Comparison of ENCODE assay signal across 8 cellular contexts in genomic region chr19:27793128-27793643, GRCh38.
DNase-seq lines count a peak whose midpoint lies in the region; ATAC-seq, FAIRE-seq and TF ChIP-seq lines count a peak whose summit lies in the region.

No MANE protein-coding gene starts in this region.

- no peak overlapping the region for H2BK15ac ChIP-seq in H1 (ENCODE audit: low read length)

- H2AFZ ChIP-seq in H1 (ENCODE audit: low read length): peak overlapping the region; percentile 96

- no peak overlapping the region for H3K14ac ChIP-seq in H1 (ENCODE audit: insufficient read length)

- TF ChIP-seq RAD21 in H1 (IDR thresholded peaks at IDR 0.05 in 1 of 2, conservative IDR thresholded peaks at IDR 0.05 in 1 of 2; ENCODE audit: low read depth in 2 of 2, low read length in 2 of 2): no peak

- peak overlapping the region; percentile 90 to 99 (median 96) for H3K4me3 ChIP-seq in H1 (ENCODE audit: extremely low read depth in 1 of 4, insufficient read depth in 2 of 4, low read depth in 3 of 4, low read length in 4 of 4)

- H4K20me1 ChIP-seq in H1 (replicated peaks in 1 of 2; ENCODE audit: control insufficient read depth in 1 of 2, insufficient read depth in 2 of 2, low read length in 2 of 2): peaks cover 8% of the 10 kb centered on the region in 2 experiments

- H3K27me3 ChIP-seq in H1 (replicated peaks in 1 of 4; ENCODE audit: control insufficient read depth in 3 of 4, extremely low read depth in 1 of 4, insufficient read depth in 3 of 4, low read length in 3 of 4): no peaks in the 10 kb centered on the region

- H3K79me2 ChIP-seq in H1 (ENCODE audit: control insufficient read depth in 1 of 2, insufficient read depth in 2 of 2, low read length in 2 of 2): peaks cover 0 to 55% of the 10 kb centered on the region in 2 experiments; a peak in 3 of 4 replicates

- no peak for TF ChIP-seq EP300 in H1 (IDR thresholded peaks at IDR 0.05; ENCODE audit: borderline replicate concordance in 1 of 2, low read depth in 2 of 2, low read length in 2 of 2)

- WGBS in H1 (ENCODE audit: extremely low coverage in 1 of 2, insufficient coverage in 1 of 2, insufficient read length in 1 of 2, insufficient replicate concordance in 2 of 2, low coverage in 1 of 2, low lambda C conversion rate in 2 of 2, missing lambda C conversion rate in 1 of 2), 2 experiments: 1% methylated on average over 20 of the region's 20 CpGs; no CpG with 5 or more reads in 1 of the 2 experiments

- no peak overlapping the region for H3K4ac ChIP-seq in H1 (replicated peaks; ENCODE audit: insufficient read length, low read depth, low read length)

- H2AK5ac ChIP-seq in H1 (ENCODE audit: low read depth, low read length): no peak overlapping the region

- peak overlapping the region; percentile 87 for H4K5ac ChIP-seq in H1 (ENCODE audit: insufficient read length, low read depth, low read length)

- peaks cover 32% of the 10 kb centered on the region for H3K4me1 Mint-ChIP-seq in stimulated activated effector memory CD8-positive, alpha-beta T cell treated with anti-CD3 and anti-CD28 coated beads, Interleukin-12 subunit alpha, Interleukin-12 subunit beta, amount 100 ng/mL, for 72 hours

- peak; percentile 71 for ATAC-seq in GM19324 (IDR thresholded peaks at IDR 0.05; ENCODE audit: low FRiP score, unreplicated experiment)
- peak; percentile 72 for ATAC-seq in HG03439 (IDR thresholded peaks at IDR 0.05; ENCODE audit: unreplicated experiment)
- ATAC-seq in stimulated activated effector memory CD8-positive, alpha-beta T cell treated with anti-CD3 and anti-CD28 coated beads, Interleukin-12 subunit alpha, Interleukin-12 subunit beta, amount 100 ng/mL, for 72 hours: peak; percentile 89

- 0 out of 2 replicates have a peak overlapping the region, but pooled peaks have one; percentile 68 for H2BK12ac ChIP-seq in H1 (ENCODE audit: low read depth, low read length)

- no peaks in the 10 kb centered on the region for H3K9me3 ChIP-seq in H1 (ENCODE audit: insufficient read depth in 2 of 2, low read depth in 1 of 2, low read length in 1 of 2)

- no peaks in the 10 kb centered on the region; the same call in 1 of the 2 replicates for H3K79me1 ChIP-seq in H1 (ENCODE audit: low read depth, low read length)

- H3K9ac ChIP-seq in H1 (replicated peaks in 1 of 4; ENCODE audit: extremely low read depth in 1 of 4, low read depth in 3 of 4, low read length in 3 of 4): peak overlapping the region in 3 of 4 experiments; percentile 84 to 86 (median 85); a peak in 6 of 7 replicates

- H3K4me1 ChIP-seq in H1 (replicated peaks in 1 of 4; ENCODE audit: control insufficient read depth in 3 of 4, insufficient read depth in 4 of 4, low read length in 3 of 4): peaks cover 0 to 9% (median 5%) of the 10 kb centered on the region in 4 experiments; a peak in 4 of 7 replicates

- no peak overlapping the region for H3K23ac ChIP-seq in H1 (ENCODE audit: insufficient read length)

- no peak overlapping the region for H2BK120ac ChIP-seq in H1 (replicated peaks; ENCODE audit: low read depth, low read length)

- H3K4me3 Mint-ChIP-seq in stimulated activated effector memory CD8-positive, alpha-beta T cell treated with anti-CD3 and anti-CD28 coated beads, Interleukin-12 subunit alpha, Interleukin-12 subunit beta, amount 100 ng/mL, for 72 hours: peak overlapping the region; percentile 91

- no peak overlapping the region for H4K8ac ChIP-seq in H1 (ENCODE audit: extremely low read depth, insufficient read depth, low read length)

- no peak for TF ChIP-seq CTCF in H1 (IDR thresholded peaks at IDR 0.05; ENCODE audit: control extremely low read depth in 1 of 3, insufficient read depth in 1 of 3, low read depth in 1 of 3, low read length in 3 of 3)

- no peak overlapping the region for H3K56ac ChIP-seq in H1 (replicated peaks; ENCODE audit: insufficient read length, low read depth, low read length)

- no peak overlapping the region for H4K91ac ChIP-seq in H1 (replicated peaks; ENCODE audit: insufficient read length, low read length)

- peak overlapping the region; percentile 65 to 94 for H3K4me2 ChIP-seq in H1 (ENCODE audit: insufficient read depth in 1 of 2, low read depth in 2 of 2, low read length in 2 of 2)

- H3K18ac ChIP-seq in H1 (ENCODE audit: extremely low read depth, low read length): no peak overlapping the region; the same call in 1 of the 2 replicates

- no peaks in the 10 kb centered on the region for H3K9me3 Mint-ChIP-seq in stimulated activated effector memory CD8-positive, alpha-beta T cell treated with anti-CD3 and anti-CD28 coated beads, Interleukin-12 subunit alpha, Interleukin-12 subunit beta, amount 100 ng/mL, for 72 hours

- H3K36me3 Mint-ChIP-seq in stimulated activated effector memory CD8-positive, alpha-beta T cell treated with anti-CD3 and anti-CD28 coated beads, Interleukin-12 subunit alpha, Interleukin-12 subunit beta, amount 100 ng/mL, for 72 hours: peaks cover 14% of the 10 kb centered on the region

- peak; percentile 80 for DNase-seq in CD1c-positive myeloid dendritic cell (ENCODE audit: extremely low spot score)
- DNase-seq in NCI-H446 treated with DMSO at 0.1 percent for 48 hours (lab: John Stamatoyannopoulos, UW): peak; percentile 78
- DNase-seq in activated CD4-positive, alpha-beta T cell treated with anti-CD3 and anti-CD28 coated beads for 4 hours: peak; percentile 67 to 70
- DNase-seq in H1 (ENCODE audit: low read depth in 1 of 2, low spot score in 2 of 2): peak; percentile 83
- peak; percentile 6 for DNase-seq in middle frontal gyrus (ENCODE audit: extremely low spot score, low spot score)
- DNase-seq in stimulated activated effector memory CD8-positive, alpha-beta T cell treated with anti-CD3 and anti-CD28 coated beads, Interleukin-12 subunit alpha, Interleukin-12 subunit beta, amount 100 ng/mL, for 72 hours (ENCODE audit: low spot score in 2 of 2): peak in 1 of 2 donors; percentile 88

- peak overlapping the region; percentile 81; the same call in 1 of the 2 replicates for H2BK5ac ChIP-seq in H1 (ENCODE audit: low read depth, low read length)

- H2BK20ac ChIP-seq in H1 (ENCODE audit: low read length): no peak overlapping the region

- H3K27ac ChIP-seq in H1 (ENCODE audit: low read depth, low read length): peak overlapping the region; percentile 78; the same call in 1 of the 2 replicates

- CTCF ChIA-PET in H1 (lab: Charles Lee; ENCODE audit: partially characterized antibody): interaction anchor here (0.6 to 1.7 kb wide), 3 partner anchors 15 to 527 kb away, joined by 3 to 6 read pairs (median 3); no protein-coding TSS in a partner anchor

- H3K27ac Mint-ChIP-seq in stimulated activated effector memory CD8-positive, alpha-beta T cell treated with anti-CD3 and anti-CD28 coated beads, Interleukin-12 subunit alpha, Interleukin-12 subunit beta, amount 100 ng/mL, for 72 hours: peak overlapping the region; percentile 93

- POLR2A ChIA-PET in H1 (lab: Charles Lee; ENCODE audit: partially characterized antibody): interaction anchor here (1.4 kb wide), 1 partner anchor 10 kb away, joined by 4 read pairs; no protein-coding TSS in a partner anchor

- peak in 1 of 2 experiments; percentile 32; a peak in 2 of 3 replicates for TF ChIP-seq POLR2A in H1 (IDR thresholded peaks at IDR 0.05; ENCODE audit: control extremely low read depth in 1 of 2, low read depth in 2 of 2, low read length in 2 of 2)

- no peaks in the 10 kb centered on the region; a peak in 1 of 8 replicates for H3K36me3 ChIP-seq in H1 (ENCODE audit: control insufficient read depth in 2 of 4, insufficient read depth in 4 of 4, low read length in 3 of 4)

- no peaks in the 10 kb centered on the region for H3K23me2 ChIP-seq in H1 (ENCODE audit: low read depth, low read length)

- FAIRE-seq in H1 (lab: Jason Lieb, UNC): no peak

TF ChIP-seq in H1, 55 proteins besides CTCF, POLR2A, EP300 and RAD21 (continues in another document):
- TF ChIP-seq RXRA (IDR thresholded peaks at IDR 0.05; ENCODE audit: insufficient read depth, low read depth, low read length): no peak
- peak; percentile 11 for TF ChIP-seq ASH2L (IDR thresholded peaks at IDR 0.05; ENCODE audit: low read length)
- no peak for TF ChIP-seq EZH2 (IDR thresholded peaks at IDR 0.05; ENCODE audit: low read depth, low read length, severe bottlenecking)
- TF ChIP-seq ATF3 (IDR thresholded peaks at IDR 0.05; ENCODE audit: insufficient read depth, low read depth, low read length): no peak
- TF ChIP-seq POU5F1 (IDR thresholded peaks at IDR 0.05; ENCODE audit: low read depth, low read length): no peak
- peak; percentile 42 for TF ChIP-seq TAF7 (optimal IDR thresholded peaks at IDR 0.05; ENCODE audit: borderline replicate concordance, low read depth, low read length)
- no peak for TF ChIP-seq SAP30 (IDR thresholded peaks at IDR 0.05; ENCODE audit: insufficient read depth, insufficient replicate concordance, low read length)
- TF ChIP-seq TBP (IDR thresholded peaks at IDR 0.05; ENCODE audit: low read depth, low read length): peak; percentile 68
- 0 out of 2 replicates have a peak, but pooled peaks have one; percentile 42 for TF ChIP-seq PHF8 (conservative IDR thresholded peaks at IDR 0.05; ENCODE audit: low read depth, low read length)
- no peak for TF ChIP-seq HDAC2 (IDR thresholded peaks at IDR 0.05; ENCODE audit: borderline replicate concordance in 1 of 2, low read depth in 2 of 2, low read length in 2 of 2)
- no peak for TF ChIP-seq RNF2 (IDR thresholded peaks at IDR 0.05; ENCODE audit: borderline replicate concordance, low read depth, low read length, missing control alignments, poor library complexity, severe bottlenecking)
- peak; percentile 46 for TF ChIP-seq TAF1 (IDR thresholded peaks at IDR 0.05; ENCODE audit: low read depth, low read length)
- no peak for TF ChIP-seq EGR1 (IDR thresholded peaks at IDR 0.05; ENCODE audit: borderline replicate concordance, low read depth, low read length)
- no peak for TF ChIP-seq ZNF274 (IDR thresholded peaks at IDR 0.05; ENCODE audit: borderline replicate concordance, extremely low read depth, low read length)
- TF ChIP-seq HDAC6 (IDR thresholded peaks at IDR 0.05; ENCODE audit: low read depth, low read length): no peak
- TF ChIP-seq CTBP2 (IDR thresholded peaks at IDR 0.05; ENCODE audit: borderline replicate concordance, insufficient read depth, insufficient read length, low read length): no peak
- no peak for TF ChIP-seq KDM1A (IDR thresholded peaks at IDR 0.05; ENCODE audit: borderline replicate concordance, low read length)
- TF ChIP-seq SIN3A (conservative IDR thresholded peaks at IDR 0.05 in 1 of 2, IDR thresholded peaks at IDR 0.05 in 1 of 2; ENCODE audit: low read depth in 1 of 2, low read length in 2 of 2): 0 out of 4 replicates have a peak, but pooled peaks of 1 of the 2 experiments have one; percentile 35
- no peak for TF ChIP-seq CHD2 (IDR thresholded peaks at IDR 0.05; ENCODE audit: low read length)
- no peak for TF ChIP-seq KDM4A (IDR thresholded peaks at IDR 0.05; ENCODE audit: low read depth, low read length, severe bottlenecking)
- no peak for TF ChIP-seq FOSL1 (IDR thresholded peaks at IDR 0.05; ENCODE audit: insufficient read depth, low read depth, low read length)
